1 cellular context compared by ENCODE assay signal in genomic region chr11:33735426-33736147, GRCh38.
TF ChIP-seq lines count a peak whose summit lies in the region.

No MANE protein-coding gene starts in this region.

TF ChIP-seq in HepG2, 621 proteins besides CTCF, POLR2A, EP300 and RAD21 (continues in another document):
- TF ChIP-seq MATR3 (CRISPR knock-in tag; IDR thresholded peaks at IDR 0.05) (no peak), TEAD2 (CRISPR knock-in tag; IDR thresholded peaks at IDR 0.05) (peak; percentile 26; the same call in 1 of the 2 replicates), KDM1A (CRISPR knock-in tag; IDR thresholded peaks at IDR 0.05) (no peak), AHDC1 (CRISPR knock-in tag; IDR thresholded peaks at IDR 0.05; ENCODE audit: borderline replicate concordance) (no peak), MBNL3 (CRISPR knock-in tag; conservative IDR thresholded peaks at IDR 0.05) (no peak), ZNF432 (CRISPR knock-in tag; IDR thresholded peaks at IDR 0.05; ENCODE audit: borderline replicate concordance) (no peak), RAD51 (IDR thresholded peaks at IDR 0.05; ENCODE audit: borderline replicate concordance) (no peak), RERE (CRISPR knock-in tag; IDR thresholded peaks at IDR 0.05; ENCODE audit: low read depth) (no peak), NONO (IDR thresholded peaks at IDR 0.05) (no peak), NONO (CRISPR knock-in tag; conservative IDR thresholded peaks at IDR 0.05) (peak; percentile 37; the same call in 1 of the 2 replicates), GLI4 (CRISPR knock-in tag; IDR thresholded peaks at IDR 0.05; ENCODE audit: borderline replicate concordance) (0 out of 2 replicates have a peak, but pooled peaks have one; percentile 44), ARID2 (CRISPR knock-in tag; IDR thresholded peaks at IDR 0.05; ENCODE audit: borderline replicate concordance) (peak; percentile 15; the same call in 1 of the 2 replicates), MAF1 (CRISPR knock-in tag; IDR thresholded peaks at IDR 0.05; ENCODE audit: borderline replicate concordance) (peak; percentile 32; the same call in 1 of the 2 replicates), ZNF264 (CRISPR knock-in tag; IDR thresholded peaks at IDR 0.05) (0 out of 2 replicates have a peak, but pooled peaks have one; percentile 42), HNRNPK (IDR thresholded peaks at IDR 0.05; ENCODE audit: low read depth, low read length, poor library complexity, severe bottlenecking) (no peak), MTA1 (CRISPR knock-in tag; IDR thresholded peaks at IDR 0.05; ENCODE audit: borderline replicate concordance) (peak; percentile 43; the same call in 1 of the 2 replicates), TERF1 (CRISPR knock-in tag; IDR thresholded peaks at IDR 0.05) (0 out of 2 replicates have a peak, but pooled peaks have one; percentile 68), MAX (IDR thresholded peaks at IDR 0.05) (0 out of 2 replicates have a peak, but pooled peaks have one; percentile 34), ZNF687 (CRISPR knock-in tag; IDR thresholded peaks at IDR 0.05) (no peak), LBX2 (CRISPR knock-in tag; IDR thresholded peaks at IDR 0.05; ENCODE audit: borderline replicate concordance) (no peak), CAMTA2 (CRISPR knock-in tag; IDR thresholded peaks at IDR 0.05; ENCODE audit: borderline replicate concordance) (0 out of 2 replicates have a peak, but pooled peaks have one; percentile 52), KLF15 (CRISPR knock-in tag; IDR thresholded peaks at IDR 0.05; ENCODE audit: borderline replicate concordance) (no peak), POGZ (CRISPR knock-in tag; IDR thresholded peaks at IDR 0.05) (no peak), MXI1 (IDR thresholded peaks at IDR 0.05; ENCODE audit: borderline replicate concordance, low read depth, low read length) (no peak), NFKB2 (CRISPR knock-in tag; IDR thresholded peaks at IDR 0.05; ENCODE audit: borderline replicate concordance) (no peak), ZSCAN31 (CRISPR knock-in tag; IDR thresholded peaks at IDR 0.05; ENCODE audit: low read depth) (0 out of 2 replicates have a peak, but pooled peaks have one; percentile 7), CCDC6 (CRISPR knock-in tag; IDR thresholded peaks at IDR 0.05) (0 out of 2 replicates have a peak, but pooled peaks have one; percentile 47), FIP1L1 (IDR thresholded peaks at IDR 0.05; ENCODE audit: borderline replicate concordance, insufficient read depth, low read depth, low read length) (no peak), ZNF557 (CRISPR knock-in tag; IDR thresholded peaks at IDR 0.05) (no peak), ZNF784 (CRISPR knock-in tag; IDR thresholded peaks at IDR 0.05; ENCODE audit: borderline replicate concordance) (0 out of 2 replicates have a peak, but pooled peaks have one; percentile 10), KMT2B (CRISPR knock-in tag; IDR thresholded peaks at IDR 0.05) (no peak), THAP9 (CRISPR knock-in tag; IDR thresholded peaks at IDR 0.05; ENCODE audit: borderline replicate concordance) (no peak), PBX2 (CRISPR knock-in tag; IDR thresholded peaks at IDR 0.05) (no peak), SMAD3 (CRISPR knock-in tag; IDR thresholded peaks at IDR 0.05) (no peak)
